Comparison of ENCODE assay signal across 1 cellular context in genomic region chr5:73791389-73791788, GRCh38.
TF ChIP-seq lines count a peak whose summit lies in the region.

No MANE protein-coding gene starts in this region.

TF ChIP-seq in GM12878, 131 proteins besides CTCF, POLR2A, EP300 and RAD21:
- TF ChIP-seq PRDM15 (CRISPR knock-in tag; IDR thresholded peaks at IDR 0.05) (no peak), CEBPB (IDR thresholded peaks at IDR 0.05; ENCODE audit: borderline replicate concordance in 1 of 2, low read depth in 2 of 2, low read length in 2 of 2) (no peak), USF1 (IDR thresholded peaks at IDR 0.05; ENCODE audit: borderline replicate concordance, extremely low read length, insufficient read depth, low read depth, low read length) (no peak), FOXK2 (IDR thresholded peaks at IDR 0.05) (no peak), CBX5 (IDR thresholded peaks at IDR 0.05; ENCODE audit: low read depth) (no peak), TCF3 (IDR thresholded peaks at IDR 0.05; ENCODE audit: borderline replicate concordance, insufficient read depth, low read depth, low read length) (no peak), KLF5 (IDR thresholded peaks at IDR 0.05; ENCODE audit: partially characterized antibody) (no peak), ZNF217 (IDR thresholded peaks at IDR 0.05) (no peak), ZBTB40 (IDR thresholded peaks at IDR 0.05; ENCODE audit: borderline replicate concordance) (no peak), SIX5 (IDR thresholded peaks at IDR 0.05; ENCODE audit: low read depth, low read length, severe bottlenecking) (no peak)
